In the genomic region with DNA sequence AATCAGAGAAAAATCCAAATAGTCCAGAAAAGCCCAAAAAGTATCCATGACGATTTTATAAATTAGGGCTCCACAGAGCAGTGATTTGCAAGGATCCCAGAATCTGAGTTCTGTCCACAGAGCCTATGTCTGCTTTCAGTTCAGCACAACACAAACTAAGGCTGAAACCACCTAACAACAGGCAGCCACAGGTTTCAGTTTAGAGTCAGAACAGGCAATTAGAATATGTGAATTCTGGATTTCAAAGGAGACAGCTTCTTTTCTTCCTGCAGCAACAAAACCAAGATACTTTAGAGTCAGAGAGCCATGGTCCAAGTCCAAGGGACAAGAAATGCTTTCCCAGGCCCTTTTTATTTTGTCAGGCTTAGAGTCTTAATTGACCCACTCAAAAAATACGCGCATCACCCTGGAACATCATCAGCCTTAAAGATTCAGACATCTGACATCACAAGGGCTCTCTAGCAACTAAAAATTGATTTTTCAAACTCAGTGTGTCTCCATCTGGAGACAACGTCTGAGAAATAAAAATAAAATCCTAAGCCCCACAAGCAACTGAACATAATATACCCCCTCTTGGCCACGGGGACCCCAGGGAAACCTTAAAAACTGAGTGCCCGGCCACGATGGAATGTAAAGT, we compare ENCODE assay signal across 8 cellular contexts. TPM values are rescaled to one million over a fixed set of nuclear protein-coding genes. Genes with fewer than 3 reads are reported as not detected.
DNase-seq lines count a peak whose midpoint lies in the region; ATAC-seq and TF ChIP-seq lines count a peak whose summit lies in the region.

No MANE protein-coding gene starts in this region.

- WGBS in endodermal cell (ENCODE audit: insufficient coverage in 1 of 2, insufficient read length in 1 of 2), 2 experiments = 71 to 82% methylated on average over 4 to 7 of the region's 7 CpGs

- H3K27me3 ChIP-seq in BLaER1 treated with 17β-estradiol and CSF1 and Interleukin-3, amounts not matched to agents 10 nM and 100 nM = no peaks in the 10 kb centered on the region
- no peaks in the 10 kb centered on the region for H3K27me3 ChIP-seq in endodermal cell (ENCODE audit: control insufficient read depth, insufficient read depth, low read length, poor library complexity, severe bottlenecking)

- no peak for TF ChIP-seq CTCF in endodermal cell (conservative IDR thresholded peaks at IDR 0.05)
- TF ChIP-seq CTCF in osteocyte (IDR thresholded peaks at IDR 0.05) = no peak

- H4K20me1 ChIP-seq in BLaER1 treated with 17β-estradiol and CSF1 and Interleukin-3, amounts not matched to agents 10 nM and 100 nM = no peaks in the 10 kb centered on the region

- no peaks in the 10 kb centered on the region for H3K36me3 ChIP-seq in BLaER1 treated with 17β-estradiol and CSF1 and Interleukin-3, amounts not matched to agents 10 nM and 100 nM
- H3K36me3 ChIP-seq in endodermal cell (ENCODE audit: control insufficient read depth, insufficient read depth, low read length) = no peaks in the 10 kb centered on the region

- H3K27ac Mint-ChIP-seq in endodermal cell (peak overlapping the region; percentile 83), osteocyte (ENCODE audit: unreplicated experiment) (peak overlapping the region; percentile 99)

- H3K9me3 Mint-ChIP-seq in endodermal cell (peaks cover 8% of the 10 kb centered on the region), osteocyte (ENCODE audit: unreplicated experiment) (peaks cover 4% of the 10 kb centered on the region)

- no peak overlapping the region for H3K4me3 ChIP-seq in BLaER1 treated with 17β-estradiol and CSF1 and Interleukin-3, amounts not matched to agents 10 nM and 100 nM
- H3K4me3 ChIP-seq in endodermal cell (ENCODE audit: low read length) = no peak overlapping the region

- peak; percentile 82 for ATAC-seq in GM21390 (IDR thresholded peaks at IDR 0.05; ENCODE audit: unreplicated experiment)

- H3K9me3 ChIP-seq in BLaER1 treated with 17β-estradiol and CSF1 and Interleukin-3, amounts not matched to agents 10 nM and 100 nM (replicated peaks in 1 of 11) = peaks cover 7 to 21% (median 15%) of the 10 kb centered on the region in 11 experiments; a peak in 19 of 22 replicates
- H3K9me3 ChIP-seq in endodermal cell (ENCODE audit: control insufficient read depth, low read length) = peaks cover 5% of the 10 kb centered on the region

- H3K4me3 Mint-ChIP-seq in endodermal cell = no peak overlapping the region
- peak overlapping the region; percentile 57 for H3K4me3 Mint-ChIP-seq in osteocyte (ENCODE audit: unreplicated experiment)

- H3K36me3 Mint-ChIP-seq in endodermal cell (ENCODE audit: low read depth) (no peaks in the 10 kb centered on the region), osteocyte (ENCODE audit: unreplicated experiment) (peaks cover 5% of the 10 kb centered on the region)

- DNase-seq in HS-5 (ENCODE audit: low read depth) (peak; percentile 55), endodermal cell (no peak), osteocyte (ENCODE audit: extremely low spot score, unreplicated experiment) (no peak), SHP77 treated with DMSO at 0.1 percent for 48 hours (lab: John Stamatoyannopoulos, UW) (no peak), putamen (ENCODE audit: low spot score) (no peak), iPS-NIHi11 (ENCODE audit: low spot score) (no peak)

- H3K4me1 ChIP-seq in BLaER1 treated with 17β-estradiol and CSF1 and Interleukin-3, amounts not matched to agents 10 nM and 100 nM = peaks cover 41 to 74% (median 46%) of the 10 kb centered on the region in 10 experiments
- peaks cover 18% of the 10 kb centered on the region for H3K4me1 ChIP-seq in endodermal cell (ENCODE audit: control insufficient read depth, insufficient read depth, low read length)

- H3K9ac ChIP-seq in BLaER1 treated with 17β-estradiol and CSF1 and Interleukin-3, amounts not matched to agents 10 nM and 100 nM = peak overlapping the region in 4 of 11 experiments; percentile 3 to 56 (median 34); a peak in 5 of 22 replicates
- peak overlapping the region; percentile 20 for H3K9ac ChIP-seq in endodermal cell (ENCODE audit: extremely low read depth, low read length, poor library complexity, severe bottlenecking)

- H3K27me3 Mint-ChIP-seq in endodermal cell (ENCODE audit: insufficient read depth) (no peaks in the 10 kb centered on the region), osteocyte (ENCODE audit: unreplicated experiment) (no peaks in the 10 kb centered on the region)

- H3K4me1 Mint-ChIP-seq in endodermal cell (peaks cover 54% of the 10 kb centered on the region), osteocyte (ENCODE audit: unreplicated experiment) (peaks cover 47% of the 10 kb centered on the region)

- peak overlapping the region in 9 of 11 experiments; percentile 5 to 69 (median 47); a peak in 12 of 22 replicates for H3K27ac ChIP-seq in BLaER1 treated with 17β-estradiol and CSF1 and Interleukin-3, amounts not matched to agents 10 nM and 100 nM
- H3K27ac ChIP-seq in endodermal cell (ENCODE audit: low read depth, low read length) = peak overlapping the region; percentile 71

- peak overlapping the region in 9 of 11 experiments; percentile 16 to 93 (median 56); a peak in 17 of 22 replicates for H3K4me2 ChIP-seq in BLaER1 treated with 17β-estradiol and CSF1 and Interleukin-3, amounts not matched to agents 10 nM and 100 nM

RNA-seq across cellular contexts. Expression of gene IFIT3, which starts 23.7 kb away (rescaled TPM):
- total RNA-seq in endodermal cell (under 1 TPM in 1 of 2 donors, not detected in 1; 0.42 TPM), osteocyte (19.9 and 22.7 TPM in 2 replicates)
- polyA plus RNA-seq in endodermal cell (2013, experiment 1 of 2) = 0.61 TPM
- polyA plus RNA-seq in endodermal cell (2013, experiment 2 of 2) = 0.41 TPM

RNA-seq across cellular contexts. Expression of gene IFIT1B, which starts 26.3 kb away (rescaled TPM):
- not detected for total RNA-seq in endodermal cell
- polyA plus RNA-seq in endodermal cell (2013, experiment 1 of 2) = not detected
- polyA plus RNA-seq in endodermal cell (2013, experiment 2 of 2) = not detected
- not detected in 2 replicates for total RNA-seq in osteocyte

RNA-seq across cellular contexts. Expression of gene IFIT1, which starts 40.9 kb away (rescaled TPM):
- total RNA-seq in endodermal cell = under 1 TPM in 1 of 2 donors, not detected in 1; 0.59 TPM
- polyA plus RNA-seq in endodermal cell (2013, experiment 1 of 2) = 7.4 TPM
- 7.7 TPM for polyA plus RNA-seq in endodermal cell (2013, experiment 2 of 2)
- 20.4 and 21.5 TPM in 2 replicates for total RNA-seq in osteocyte

RNA-seq across cellular contexts. Expression of gene IFIT2, which starts 49.7 kb away (rescaled TPM):
- total RNA-seq in endodermal cell = under 1 TPM in 1 of 2 donors, not detected in 1; 0.37 TPM
- 0.11 TPM for polyA plus RNA-seq in endodermal cell (2013, experiment 1 of 2)
- 0.12 TPM for polyA plus RNA-seq in endodermal cell (2013, experiment 2 of 2)
- 8.8 and 11.0 TPM in 2 replicates for total RNA-seq in osteocyte

Comparison
In these comparisons a context has a peak if more than half of its experiments do, and no peak if none do; other contexts are left out.
1. RNA of gene IFIT3, which starts 23.7 kb away (total RNA-seq): 19.9 to 22.7 TPM in osteocyte; 0.42 TPM in endodermal cell; every median in the first group is over 10 times any median in the second.
2. RNA of gene IFIT1, which starts 40.9 kb away (total RNA-seq): 20.4 to 21.5 TPM in osteocyte; 0.59 TPM in endodermal cell; every median in the first group is over 10 times any median in the second.